In the genomic region with DNA sequence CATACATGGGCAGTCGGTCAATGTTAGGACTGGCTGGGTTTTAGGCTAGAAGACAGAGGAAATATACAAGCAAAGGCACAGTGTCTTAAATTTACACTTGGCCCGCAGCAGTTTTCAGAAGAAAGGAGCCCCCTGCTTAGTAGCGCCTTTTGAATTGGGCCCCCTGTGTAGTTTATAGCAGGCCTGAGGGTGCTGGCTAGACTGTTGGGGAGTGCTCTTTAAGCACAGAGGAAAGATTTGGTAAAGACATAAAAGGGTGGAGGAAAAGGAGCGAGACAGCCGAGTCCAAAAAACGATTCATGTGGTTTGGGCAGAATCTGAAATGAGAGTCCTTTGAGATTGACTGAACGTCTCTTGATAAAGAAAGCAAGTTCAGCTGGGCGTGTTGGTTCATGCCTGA, we compare ENCODE assay signal across 9 cellular contexts. TPM values are rescaled to one million over a fixed set of nuclear protein-coding genes. Genes with fewer than 3 reads are reported as not detected.
DNase-seq lines count a peak whose midpoint lies in the region; ATAC-seq, FAIRE-seq and TF ChIP-seq lines count a peak whose summit lies in the region.
"Had no signal": no experiment of that assay in that cellular context is flagged by ENCODE, and none has a peak within 500 bp of the region (broad histone marks: within the 10 kb centered on the region; RNA-seq: fewer than 3 reads in every experiment).

No MANE protein-coding gene starts in this region.

- H3K9ac ChIP-seq in IMR-90 (ENCODE audit: low read depth, low read length), result peak overlapping the region; percentile 43; the same call in 1 of the 2 replicates

- no peaks in the 10 kb centered on the region for H3K9me3 Mint-ChIP-seq in CD4-positive, alpha-beta memory T cell
- H3K9me3 Mint-ChIP-seq in activated T-helper 17 cell treated with anti-CD3 and anti-CD28 coated beads, Interleukin-2, amount 50 U/mL, for 72 hours, result no peaks in the 10 kb centered on the region
- no peaks in the 10 kb centered on the region for H3K9me3 Mint-ChIP-seq in osteocyte (ENCODE audit: unreplicated experiment)

- H3K36me3 Mint-ChIP-seq in CD4-positive, alpha-beta memory T cell, result no peaks in the 10 kb centered on the region
- peaks cover 27% of the 10 kb centered on the region for H3K36me3 Mint-ChIP-seq in activated T-helper 17 cell treated with anti-CD3 and anti-CD28 coated beads, Interleukin-2, amount 50 U/mL, for 72 hours (ENCODE audit: low read depth)
- no peaks in the 10 kb centered on the region for H3K36me3 Mint-ChIP-seq in osteocyte (ENCODE audit: unreplicated experiment)

- peak overlapping the region in 6 of 8 donors; percentile 18 to 81 (median 76) for H3K4me3 Mint-ChIP-seq in CD4-positive, alpha-beta memory T cell
- H3K4me3 Mint-ChIP-seq in activated T-helper 17 cell treated with anti-CD3 and anti-CD28 coated beads, Interleukin-2, amount 50 U/mL, for 72 hours, result peak overlapping the region; percentile 72
- H3K4me3 Mint-ChIP-seq in osteocyte (ENCODE audit: unreplicated experiment), result no peak overlapping the region

- no peak overlapping the region for H2AK9ac ChIP-seq in IMR-90 (replicated peaks; ENCODE audit: low read depth, low read length, poor library complexity)

- TF ChIP-seq CTCF in IMR-90 (conservative IDR thresholded peaks at IDR 0.05; ENCODE audit: low read depth, low read length) (no peak), osteocyte (IDR thresholded peaks at IDR 0.05) (no peak)

- H2BK5ac ChIP-seq in IMR-90 (ENCODE audit: low read depth, low read length, poor library complexity, severe bottlenecking), result no peak overlapping the region

- peak overlapping the region; percentile 64; the same call in 2 of the 3 replicates for H2BK15ac ChIP-seq in IMR-90 (ENCODE audit: low read depth, low read length)

- dilution Hi-C loops in IMR-90 (cut with HindIII; ENCODE audit: low sequenced_read_pairs, unreplicated experiment), result no loop called here

- in situ Hi-C loops in IMR-90 (cut with MboI; ENCODE audit: low sequenced_read_pairs), result loop anchor here (10.0 kb wide), 1 partner anchor 251 kb away; no protein-coding TSS in a partner anchor

- H3K4me2 ChIP-seq in IMR-90 (ENCODE audit: low read depth, low read length), result no peak overlapping the region; the same call in 1 of the 2 replicates

- POLR2A ChIA-PET in CD4-positive, alpha-beta memory T cell (lab: Charles Lee; ENCODE audit: partially characterized antibody), result interaction anchor here (1.6 to 2.7 kb wide), 5 partner anchors 27 to 392 kb away, joined by 3 to 13 read pairs (median 9); a partner anchor contains a TSS
- POLR2A ChIA-PET in IMR-90 (lab: Charles Lee; ENCODE audit: unreplicated experiment), result no interaction called here

- H3K23ac ChIP-seq in IMR-90 (ENCODE audit: low read depth, low read length), result no peak overlapping the region

- no peak for DNase-seq in CD4-positive, alpha-beta memory T cell
- no peak for DNase-seq in IMR-90
- no peak for DNase-seq in osteocyte (ENCODE audit: extremely low spot score, unreplicated experiment)
- no peak for DNase-seq in DMS114 treated with DMSO at 0.1 percent for 48 hours (lab: John Stamatoyannopoulos, UW; ENCODE audit: unreplicated experiment)
- DNase-seq in frontal cortex (ENCODE audit: low spot score in 2 of 2), result no peak
- DNase-seq: NCI-H1092 had no signal

- peaks cover 11 to 52% of the 10 kb centered on the region in 2 experiments for H3K79me1 ChIP-seq in IMR-90 (ENCODE audit: low read depth in 1 of 2, low read length in 2 of 2)

- H3K4me1 Mint-ChIP-seq in CD4-positive, alpha-beta memory T cell, result peaks cover 29 to 66% (median 41%) of the 10 kb centered on the region in 4 donors
- H3K4me1 Mint-ChIP-seq in activated T-helper 17 cell treated with anti-CD3 and anti-CD28 coated beads, Interleukin-2, amount 50 U/mL, for 72 hours, result peaks cover 31% of the 10 kb centered on the region
- H3K4me1 Mint-ChIP-seq in osteocyte (ENCODE audit: unreplicated experiment), result peaks cover 62% of the 10 kb centered on the region

- no TSS peak for BruUV-seq in IMR-90 (replicated peaks; lab: Mats Ljungman, UMichigan)

- peak overlapping the region; percentile 50; the same call in 1 of the 2 replicates for H4K5ac ChIP-seq in IMR-90 (ENCODE audit: low read depth, low read length)

- no peak for TF ChIP-seq POLR2A in IMR-90 (IDR thresholded peaks at IDR 0.05; ENCODE audit: low read depth, low read length)

- peak overlapping the region in 5 of 7 donors; percentile 53 to 92 (median 82) for H3K27ac Mint-ChIP-seq in CD4-positive, alpha-beta memory T cell
- H3K27ac Mint-ChIP-seq in activated T-helper 17 cell treated with anti-CD3 and anti-CD28 coated beads, Interleukin-2, amount 50 U/mL, for 72 hours, result peak overlapping the region; percentile 84
- peak overlapping the region; percentile 35 for H3K27ac Mint-ChIP-seq in osteocyte (ENCODE audit: unreplicated experiment)

- H3K36me3 ChIP-seq in CD4-positive, alpha-beta memory T cell (ENCODE audit: insufficient read depth, low read length), result no peaks in the 10 kb centered on the region
- no peaks in the 10 kb centered on the region for H3K36me3 ChIP-seq in IMR-90 (ENCODE audit: control insufficient read depth, insufficient read depth, low read length)

- H3K4ac ChIP-seq in IMR-90 (ENCODE audit: low read depth, low read length), result peak overlapping the region; percentile 58; the same call in 1 of the 2 replicates

- H4K8ac ChIP-seq in IMR-90 (ENCODE audit: low read depth in 2 of 2, low read length in 2 of 2), result peak overlapping the region; percentile 44 to 54; a peak in 2 of 4 replicates

- peaks cover 18% of the 10 kb centered on the region for H3K9me1 ChIP-seq in IMR-90 (ENCODE audit: insufficient read depth, low read length)

- H3K4me3 ChIP-seq in CD4-positive, alpha-beta memory T cell (ENCODE audit: low read length in 2 of 2), result no peak overlapping the region
- no peak overlapping the region for H3K4me3 ChIP-seq in IMR-90 (ENCODE audit: insufficient read depth, low read depth, low read length)

- WGBS in IMR-90 (ENCODE audit: extremely low coverage in 2 of 2, insufficient read length in 1 of 2), 2 experiments, result 75% methylated on average over 4 of the region's 8 CpGs; no CpG with 5 or more reads in 1 of the 2 experiments

- H3K27me3 ChIP-seq in CD4-positive, alpha-beta memory T cell (ENCODE audit: insufficient read depth, low read length), result no peaks in the 10 kb centered on the region
- H3K27me3 ChIP-seq in IMR-90 (ENCODE audit: control insufficient read depth, insufficient read depth, low read length), result no peaks in the 10 kb centered on the region

- peaks cover 39% of the 10 kb centered on the region for H3K4me1 ChIP-seq in CD4-positive, alpha-beta memory T cell (ENCODE audit: insufficient read depth, low read length)
- H3K4me1 ChIP-seq in IMR-90 (ENCODE audit: control insufficient read depth, insufficient read depth, low read length), result peaks cover 42% of the 10 kb centered on the region

- H3K27ac ChIP-seq in CD4-positive, alpha-beta memory T cell (ENCODE audit: low read depth, low read length), result no peak overlapping the region
- H3K27ac ChIP-seq in IMR-90 (ENCODE audit: insufficient read depth, low read length), result peak overlapping the region; percentile 95; the same call in 1 of the 2 replicates

- no peak for FAIRE-seq in frontal cortex (lab: Jason Lieb, UNC)
- FAIRE-seq: kidney had no signal

- H4K91ac ChIP-seq in IMR-90 (ENCODE audit: insufficient read depth, low read depth, low read length), result peak overlapping the region; percentile 54

- H4K20me1 ChIP-seq in IMR-90 (ENCODE audit: insufficient read depth, low read length), result no peaks in the 10 kb centered on the region

- peak overlapping the region; percentile 84 for H3K18ac ChIP-seq in IMR-90 (ENCODE audit: low read depth, low read length)

- CTCF ChIA-PET in CD4-positive, alpha-beta memory T cell (lab: Charles Lee; ENCODE audit: partially characterized antibody), result interaction anchor here (0.8 to 5.2 kb wide), 22 partner anchors 9 to 410 kb away, joined by 3 to 70 read pairs (median 4); a partner anchor contains a TSS
- CTCF ChIA-PET in IMR-90 (lab: Yijun Ruan, JAX), result interaction anchor here (0.5 to 1.3 kb wide), 3 partner anchors 100 to 376 kb away, joined by 4 to 7 read pairs (median 5); a partner anchor contains a TSS

- H2BK120ac ChIP-seq in IMR-90 (ENCODE audit: low read depth, low read length), result peak overlapping the region; percentile 28; the same call in 1 of the 2 replicates

- no peaks in the 10 kb centered on the region for H3K9me3 ChIP-seq in CD4-positive, alpha-beta memory T cell (ENCODE audit: control insufficient read depth in 1 of 2, low read length in 2 of 2)
- no peaks in the 10 kb centered on the region for H3K9me3 ChIP-seq in IMR-90 (ENCODE audit: control insufficient read depth, insufficient read depth, low read length)

- H2AFZ ChIP-seq in IMR-90 (replicated peaks; ENCODE audit: low read length, poor library complexity), result no peak overlapping the region

- ATAC-seq in IMR-90 (ENCODE audit: low read depth), result no peak
- no peak for ATAC-seq in activated T-helper 17 cell treated with anti-CD3 and anti-CD28 coated beads, Interleukin-2, amount 50 U/mL, for 72 hours (replicated peaks)
- ATAC-seq in GM21367 (IDR thresholded peaks at IDR 0.05; ENCODE audit: unreplicated experiment), result no peak

- H2BK20ac ChIP-seq in IMR-90 (ENCODE audit: low read depth, low read length), result peak overlapping the region; percentile 10; the same call in 1 of the 2 replicates

- H3K56ac ChIP-seq in IMR-90 (ENCODE audit: extremely low read depth, insufficient read depth, low read length), result no peak overlapping the region

- H3K27me3 Mint-ChIP-seq in CD4-positive, alpha-beta memory T cell, result peaks cover 4 to 16% of the 10 kb centered on the region in 2 donors
- H3K27me3 Mint-ChIP-seq in activated T-helper 17 cell treated with anti-CD3 and anti-CD28 coated beads, Interleukin-2, amount 50 U/mL, for 72 hours, result peaks cover 7% of the 10 kb centered on the region
- no peaks in the 10 kb centered on the region for H3K27me3 Mint-ChIP-seq in osteocyte (ENCODE audit: unreplicated experiment)

- no peak for TF ChIP-seq RAD21 in IMR-90 (IDR thresholded peaks at IDR 0.05; ENCODE audit: low read length)

- intact Hi-C loops in CD4-positive, alpha-beta memory T cell (cut with micrococcal nuclease), result loop anchor here (1.0 to 2.0 kb wide), 3 partner anchors 27 to 392 kb away; no protein-coding TSS in a partner anchor
- intact Hi-C loops in IMR-90 (cut with micrococcal nuclease), result loop anchor here (1.0 to 5.0 kb wide), 3 partner anchors 100 to 392 kb away; a partner anchor contains a TSS

- H2AK5ac ChIP-seq in IMR-90 (ENCODE audit: low read depth, low read length), result peak overlapping the region; percentile 72; the same call in 1 of the 2 replicates

- 0 out of 2 replicates have a peak overlapping the region, but pooled peaks have one; percentile 65 for H3K14ac ChIP-seq in IMR-90 (replicated peaks; ENCODE audit: low read depth, low read length)

TF ChIP-seq in IMR-90, 13 proteins besides CTCF, POLR2A, EP300 and RAD21 (continues in another document):
- TF ChIP-seq NFE2L2 (IDR thresholded peaks at IDR 0.05; ENCODE audit: low read depth, low read length), result no peak

RNA-seq across cellular contexts. Expression of a gene that starts 10.6 kb away (rescaled TPM):
- 1 to 10 TPM; 1.5 to 1.8 TPM for total RNA-seq in CD4-positive, alpha-beta memory T cell
- 1 to 10 TPM; 1.5 to 4.0 TPM for polyA plus RNA-seq in CD4-positive, alpha-beta memory T cell
- total RNA-seq in IMR-90 (2012; rRNA removed) (3.2 and 5.8 TPM in 2 replicates), osteocyte (4.1 and 5.1 TPM in 2 replicates), frontal cortex (4.5 TPM)
- 4.0 and 5.6 TPM in 2 replicates for polyA plus RNA-seq in IMR-90 (2012; rRNA removed)
- 1.7 and 3.8 TPM in 2 replicates for polyA plus RNA-seq in IMR-90 (2012; cell fraction: cytosol; rRNA removed)
- 1.4 and 3.8 TPM in 2 replicates for polyA plus RNA-seq in IMR-90 (2012; cell fraction: nucleus; rRNA removed; ENCODE audit: low replicate concordance)
- 10 to 100 TPM; 31.6 to 34.3 TPM for total RNA-seq in activated T-helper 17 cell treated with anti-CD3 and anti-CD28 coated beads, Interleukin-2, amount 50 U/mL, for 72 hours
